ENCODE assay signal across 8 cellular contexts in the genomic region with DNA sequence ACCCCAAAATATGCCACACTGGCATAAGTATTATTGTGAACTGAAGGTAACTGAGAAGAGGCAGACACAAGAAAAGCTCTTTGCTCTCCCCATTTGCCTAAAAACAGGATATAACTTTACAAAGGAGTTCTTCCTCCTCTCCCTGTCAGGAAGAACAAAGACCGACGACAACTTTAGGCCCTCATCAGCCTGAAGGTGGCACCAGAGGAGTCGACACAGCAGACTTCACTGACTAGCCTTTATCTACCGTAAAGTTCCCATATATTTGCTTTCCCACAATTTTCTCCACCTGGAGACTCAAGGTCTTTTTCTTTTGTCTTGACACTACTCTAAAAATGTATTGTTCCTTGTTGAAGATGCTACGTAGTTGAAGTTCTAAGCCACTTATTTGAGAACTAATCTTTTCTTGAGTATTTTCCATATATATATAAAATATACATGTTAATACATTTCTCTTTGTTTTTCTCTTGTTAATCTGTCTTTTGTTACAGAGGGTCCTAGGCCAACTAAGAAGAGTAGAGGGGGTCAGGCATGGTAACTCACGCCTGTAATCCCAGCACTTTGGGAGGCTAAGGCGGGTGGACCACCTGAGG.
A peak's percentile ranks its signal among the peaks of the same experiment; 100 is the strongest.
DNase-seq lines count a peak whose midpoint lies in the region; ATAC-seq and TF ChIP-seq lines count a peak whose summit lies in the region.

No MANE protein-coding gene starts in this region.

- H3K4me3 ChIP-seq in LNCaP clone FGC (ENCODE audit: low read depth, low read length) = no peak overlapping the region
- no peak overlapping the region for H3K4me3 ChIP-seq in neutrophil (ENCODE audit: low read depth in 1 of 2, low read length in 1 of 2)

- H3K36me3 ChIP-seq in neutrophil = no peaks in the 10 kb centered on the region

- TF ChIP-seq CTCF in LNCaP clone FGC (IDR thresholded peaks at IDR 0.05; ENCODE audit: control insufficient read depth, extremely low read depth, insufficient read depth) = peak; percentile 86
- peak; percentile 59 for TF ChIP-seq CTCF in neutrophil (IDR thresholded peaks at IDR 0.05)

- DNase-seq in stimulated activated CD4-positive, alpha-beta T cell treated with anti-CD3 and anti-CD28 coated beads, Interleukin-15, amount 100 ng/mL, for 24 hours = peak; percentile 57
- DNase-seq in stimulated activated CD4-positive, alpha-beta T cell treated with anti-CD3 and anti-CD28 coated beads, Interleukin-4, amount 100 ng/mL, for 4 hours = no peak
- DNase-seq in LNCaP clone FGC (ENCODE audit: low read depth) = peak; percentile 53
- DNase-seq in activated CD4-positive, alpha-beta T cell treated with anti-CD3 and anti-CD28 coated beads for 4 hours = peak; percentile 26 to 46
- peak; percentile 43 for DNase-seq in germinal center (ENCODE audit: low spot score)
- no peak for DNase-seq in NCI-H1105 (lab: John Stamatoyannopoulos, UW)

- H3K9me3 ChIP-seq in neutrophil = no peaks in the 10 kb centered on the region

- no peaks in the 10 kb centered on the region for H3K27me3 ChIP-seq in neutrophil

- no peak for ATAC-seq in HG03520 (IDR thresholded peaks at IDR 0.05; ENCODE audit: unreplicated experiment)

- peaks cover 6 to 11% of the 10 kb centered on the region in 2 experiments for H3K4me1 ChIP-seq in neutrophil (ENCODE audit: control insufficient read depth in 1 of 2, insufficient read depth in 1 of 2, low read depth in 1 of 2, low read length in 1 of 2)

- H3K27ac ChIP-seq in neutrophil = no peak overlapping the region

Comparison
In these comparisons a context has a peak if more than half of its experiments do, and no peak if none do; other contexts are left out.
1. DNase-seq: peak in stimulated activated CD4-positive, alpha-beta T cell treated with anti-CD3 and anti-CD28 coated beads, Interleukin-15, amount 100 ng/mL, for 24 hours (single experiment), LNCaP clone FGC (single experiment), activated CD4-positive, alpha-beta T cell treated with anti-CD3 and anti-CD28 coated beads for 4 hours (2 of 2) and germinal center (single experiment); none in stimulated activated CD4-positive, alpha-beta T cell treated with anti-CD3 and anti-CD28 coated beads, Interleukin-4, amount 100 ng/mL, for 4 hours (0 of 2) and NCI-H1105 (single experiment).